16 cellular contexts compared by ENCODE assay signal in genomic region chr12:125194999-125195398, GRCh38. TPM values are rescaled to one million over a fixed set of nuclear protein-coding genes. Genes with fewer than 3 reads are reported as not detected.
"Had no signal": no experiment of that assay in that cellular context is flagged by ENCODE, and none has a peak within 500 bp of the region (broad histone marks: within the 10 kb centered on the region; RNA-seq: fewer than 3 reads in every experiment).

No MANE protein-coding gene starts in this region.

- H3K4me1 Mint-ChIP-seq: activated naive CD4-positive, alpha-beta T cell treated with anti-CD3 and anti-CD28 coated beads, Interleukin-2, amount 10 ng/mL, durations not matched to agents 7 days and 5 days; stimulated activated naive CD8-positive, alpha-beta T cell treated with anti-CD3 and anti-CD28 coated beads, Interleukin-15, amount 100 ng/mL, for 72 hours; T-cell had no signal

- H3K4me3 ChIP-seq: ascending aorta, cardiac muscle cell, esophagus squamous epithelium, lung, pancreas, sigmoid colon, spleen had no signal

- H3K36me3 Mint-ChIP-seq: activated CD4-positive, alpha-beta memory T cell treated with anti-CD3 and anti-CD28 coated beads for 36 hours; activated naive CD4-positive, alpha-beta T cell treated with anti-CD3 and anti-CD28 coated beads, Interleukin-2, amount 10 ng/mL, durations not matched to agents 7 days and 5 days; naive B cell; T-cell; type B pancreatic cell had no signal

- H3K9me3 Mint-ChIP-seq: activated CD4-positive, alpha-beta memory T cell treated with anti-CD3 and anti-CD28 coated beads for 36 hours; activated naive CD4-positive, alpha-beta T cell treated with anti-CD3 and anti-CD28 coated beads, Interleukin-2, amount 10 ng/mL, durations not matched to agents 7 days and 5 days; activated T-cell treated with anti-CD3 and anti-CD28 coated beads, Interleukin-2, amount 50 U/mL, for 24 hours; stimulated activated naive CD8-positive, alpha-beta T cell treated with anti-CD3 and anti-CD28 coated beads, Interleukin-15, amount 100 ng/mL, for 72 hours; T-cell; type B pancreatic cell had no signal

- H3K9me3 ChIP-seq: ascending aorta, esophagus squamous epithelium, pancreas, sigmoid colon, spleen had no signal

- H3K27ac Mint-ChIP-seq: activated CD4-positive, alpha-beta memory T cell treated with anti-CD3 and anti-CD28 coated beads for 36 hours; activated naive CD4-positive, alpha-beta T cell treated with anti-CD3 and anti-CD28 coated beads, Interleukin-2, amount 10 ng/mL, durations not matched to agents 7 days and 5 days; activated T-cell treated with anti-CD3 and anti-CD28 coated beads, Interleukin-2, amount 50 U/mL, for 24 hours; naive B cell; stimulated activated naive CD8-positive, alpha-beta T cell treated with anti-CD3 and anti-CD28 coated beads, Interleukin-15, amount 100 ng/mL, for 72 hours; T-cell; type B pancreatic cell had no signal

- H3K4me1 ChIP-seq: ascending aorta, esophagus squamous epithelium, pancreas, spleen had no signal

- DNase-seq: activated CD4-positive, alpha-beta memory T cell treated with anti-CD3 and anti-CD28 coated beads for 36 hours; activated CD4-positive, alpha-beta T cell treated with anti-CD3 and anti-CD28 coated beads for 1 hour; activated naive CD4-positive, alpha-beta T cell treated with anti-CD3 and anti-CD28 coated beads, Interleukin-2, amount 10 ng/mL, durations not matched to agents 7 days and 5 days; activated T-cell treated with anti-CD3 and anti-CD28 coated beads, Interleukin-2, amount 50 U/mL, for 24 hours; esophagus squamous epithelium; naive B cell; pancreas; sigmoid colon; spleen; stimulated activated naive CD8-positive, alpha-beta T cell treated with anti-CD3 and anti-CD28 coated beads, Interleukin-15, amount 100 ng/mL, for 72 hours; T-cell; T1000 had no signal

- H3K36me3 ChIP-seq: ascending aorta, cardiac muscle cell, esophagus squamous epithelium, pancreas, sigmoid colon, spleen had no signal

- H3K27ac ChIP-seq: ascending aorta, cardiac muscle cell, esophagus squamous epithelium, pancreas, sigmoid colon, spleen had no signal

- H3K4me3 Mint-ChIP-seq: activated CD4-positive, alpha-beta memory T cell treated with anti-CD3 and anti-CD28 coated beads for 36 hours; activated naive CD4-positive, alpha-beta T cell treated with anti-CD3 and anti-CD28 coated beads, Interleukin-2, amount 10 ng/mL, durations not matched to agents 7 days and 5 days; activated T-cell treated with anti-CD3 and anti-CD28 coated beads, Interleukin-2, amount 50 U/mL, for 24 hours; naive B cell; stimulated activated naive CD8-positive, alpha-beta T cell treated with anti-CD3 and anti-CD28 coated beads, Interleukin-15, amount 100 ng/mL, for 72 hours; T-cell; type B pancreatic cell had no signal

- H3K27me3 ChIP-seq: ascending aorta had no signal

- ATAC-seq: pancreas; stimulated activated naive CD8-positive, alpha-beta T cell treated with anti-CD3 and anti-CD28 coated beads, Interleukin-15, amount 100 ng/mL, for 72 hours; T-cell had no signal

RNA-seq across cellular contexts. Expression of gene TMEM132B, which starts 8.8 kb away (rescaled TPM):
- total RNA-seq: activated CD4-positive, alpha-beta memory T cell treated with anti-CD3 and anti-CD28 coated beads for 36 hours had no signal
